Comparison of ENCODE assay signal across 25 cellular contexts in the genomic region with DNA sequence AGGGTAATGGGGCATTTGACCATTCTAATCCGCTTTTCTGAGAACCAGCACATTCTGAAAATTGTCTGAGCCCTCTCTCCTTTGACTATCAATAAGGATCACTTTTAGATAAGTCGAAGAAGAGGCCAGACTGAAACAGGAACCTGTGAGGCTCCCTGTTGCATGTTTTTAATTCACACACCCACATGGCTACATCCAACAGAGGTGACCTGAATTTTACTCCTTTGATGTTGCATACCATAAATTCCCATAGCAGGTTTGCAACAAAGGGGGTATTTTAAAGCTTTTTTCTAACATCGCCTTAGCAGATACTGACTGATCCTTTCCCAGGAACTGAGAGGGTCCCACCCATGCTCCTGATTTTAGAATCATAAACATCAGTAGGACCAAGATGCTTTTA.
DNase-seq lines count a peak whose midpoint lies in the region; ATAC-seq, FAIRE-seq and TF ChIP-seq lines count a peak whose summit lies in the region.
"Had no signal": no experiment of that assay in that cellular context is flagged by ENCODE, and none has a peak within 500 bp of the region (broad histone marks: within the 10 kb centered on the region; RNA-seq: fewer than 3 reads in every experiment).

No MANE protein-coding gene starts in this region.

- H3K79me2 ChIP-seq in osteoblast (ENCODE audit: insufficient read depth, low read length) = no peaks in the 10 kb centered on the region

- CTCF ChIA-PET in A549 (lab: Yijun Ruan, JAX) = no interaction called here

- TF ChIP-seq POLR2A in A549 (IDR thresholded peaks at IDR 0.05; ENCODE audit: low read length) = no peak

- H3K27me3 ChIP-seq in dorsolateral prefrontal cortex (no peaks in the 10 kb centered on the region), osteoblast (ENCODE audit: insufficient read depth, low read length) (no peaks in the 10 kb centered on the region)
- H3K27me3 ChIP-seq: BLaER1, MG63, thyroid gland had no signal

- peaks cover 24% of the 10 kb centered on the region for H3K4me1 ChIP-seq in A549
- peaks cover 7% of the 10 kb centered on the region for H3K4me1 ChIP-seq in osteoblast (ENCODE audit: insufficient read depth, low read length)

- TF ChIP-seq CTCF in A549 (IDR thresholded peaks at IDR 0.05) (no peak), dorsolateral prefrontal cortex (IDR thresholded peaks at IDR 0.05 in 54 of 56, conservative IDR thresholded peaks at IDR 0.05 in 2 of 56; ENCODE audit: low read depth in 1 of 56, partially characterized antibody in 56 of 56) (no peak), osteoblast (IDR thresholded peaks at IDR 0.05; ENCODE audit: extremely low read depth, low read depth, low read length) (no peak)

- H3K36me3 ChIP-seq in osteoblast (ENCODE audit: insufficient read depth, low read length) = no peaks in the 10 kb centered on the region
- H3K36me3 ChIP-seq: BLaER1, MG63, thyroid gland had no signal

- WGBS in A549 (ENCODE audit: missing lambda C conversion rate) = 69% methylated on average over 3 of the region's 3 CpGs

- in situ Hi-C loops in KBM-7 (cut with MboI; ENCODE audit: low pct_unique_long_range_greater_than_20kb, low sequenced_read_pairs) = no loop called here

- DNase-seq in A549 (ENCODE audit: low read depth in 1 of 2, low spot score in 1 of 2) (no peak), KBM-7 (peak; percentile 13), dorsolateral prefrontal cortex (no peak), osteoblast (ENCODE audit: insufficient read length, low spot score, missing footprints) (no peak), RPMI8226 (no peak)
- no peak for DNase-seq in T-helper 2 cell treated with Interferon-gamma antibody and Interleukin-4, amounts not matched to agents 5 μg/mL and 100 μg/mL, for 36 hours (ENCODE audit: low spot score)
- no peak for DNase-seq in stimulated activated naive B cell treated with anti-CD40 and anti-IgM and Interleukin-4, amounts not matched to agents 10 μg/mL and 1 μg/mL and 100 μg/mL, for 72 hours
- no peak for DNase-seq in stimulated activated CD4-positive, alpha-beta T cell treated with anti-CD3 and anti-CD28 coated beads, Interleukin-15, amount 100 ng/mL, for 24 hours
- DNase-seq: activated CD4-positive, alpha-beta memory T cell treated with anti-CD3 and anti-CD28 coated beads for 36 hours; activated naive CD8-positive, alpha-beta T cell treated with anti-CD3 and anti-CD28 coated beads for 36 hours; IMR-90; left cardiac atrium; MG63; naive thymus-derived CD4-positive, alpha-beta T cell; NCI-H1436 treated with DMSO at 0.1 percent for 48 hours; NCI-H2171; NCI-H526; posterior cingulate gyrus; SK-N-SH; stimulated activated naive CD4-positive, alpha-beta T cell; thyroid gland had no signal

- H3K4me1 Mint-ChIP-seq in T-helper 2 cell treated with Interferon-gamma antibody and Interleukin-4, amounts not matched to agents 5 μg/mL and 100 μg/mL, for 36 hours (ENCODE audit: low read depth) = no peaks in the 10 kb centered on the region
- no peaks in the 10 kb centered on the region for H3K4me1 Mint-ChIP-seq in stimulated activated naive B cell treated with anti-CD40 and anti-IgM and Interleukin-4, amounts not matched to agents 10 μg/mL and 1 μg/mL and 100 μg/mL, for 72 hours

- H3K4me2 ChIP-seq in A549 (peak overlapping the region; percentile 66), osteoblast (ENCODE audit: insufficient read depth, low read length) (peak overlapping the region; percentile 43)
- H3K4me2 ChIP-seq: SK-N-SH had no signal

- no peak overlapping the region for H3K4me3 Mint-ChIP-seq in T-helper 2 cell treated with Interferon-gamma antibody and Interleukin-4, amounts not matched to agents 5 μg/mL and 100 μg/mL, for 36 hours
- H3K4me3 Mint-ChIP-seq in stimulated activated naive B cell treated with anti-CD40 and anti-IgM and Interleukin-4, amounts not matched to agents 10 μg/mL and 1 μg/mL and 100 μg/mL, for 72 hours = no peak overlapping the region
- H3K4me3 Mint-ChIP-seq: activated CD4-positive, alpha-beta memory T cell treated with anti-CD3 and anti-CD28 coated beads for 36 hours; activated naive CD8-positive, alpha-beta T cell treated with anti-CD3 and anti-CD28 coated beads for 36 hours; naive thymus-derived CD4-positive, alpha-beta T cell had no signal

- H3K9me3 Mint-ChIP-seq in T-helper 2 cell treated with Interferon-gamma antibody and Interleukin-4, amounts not matched to agents 5 μg/mL and 100 μg/mL, for 36 hours = no peaks in the 10 kb centered on the region
- H3K9me3 Mint-ChIP-seq in stimulated activated naive B cell treated with anti-CD40 and anti-IgM and Interleukin-4, amounts not matched to agents 10 μg/mL and 1 μg/mL and 100 μg/mL, for 72 hours = no peaks in the 10 kb centered on the region
- H3K9me3 Mint-ChIP-seq: activated CD4-positive, alpha-beta memory T cell treated with anti-CD3 and anti-CD28 coated beads for 36 hours; activated naive CD8-positive, alpha-beta T cell treated with anti-CD3 and anti-CD28 coated beads for 36 hours; naive thymus-derived CD4-positive, alpha-beta T cell had no signal

- H3K9me3 ChIP-seq in A549 = no peaks in the 10 kb centered on the region
- no peaks in the 10 kb centered on the region for H3K9me3 ChIP-seq in osteoblast (ENCODE audit: low read depth, low read length)
- H3K9me3 ChIP-seq: BLaER1, MG63, SK-N-SH, thyroid gland had no signal

- no peak for TF ChIP-seq EP300 in A549 (IDR thresholded peaks at IDR 0.05)

- no peak overlapping the region for H3K27ac Mint-ChIP-seq in T-helper 2 cell treated with Interferon-gamma antibody and Interleukin-4, amounts not matched to agents 5 μg/mL and 100 μg/mL, for 36 hours
- no peak overlapping the region for H3K27ac Mint-ChIP-seq in stimulated activated naive B cell treated with anti-CD40 and anti-IgM and Interleukin-4, amounts not matched to agents 10 μg/mL and 1 μg/mL and 100 μg/mL, for 72 hours
- H3K27ac Mint-ChIP-seq: activated CD4-positive, alpha-beta memory T cell treated with anti-CD3 and anti-CD28 coated beads for 36 hours; activated naive CD8-positive, alpha-beta T cell treated with anti-CD3 and anti-CD28 coated beads for 36 hours; naive thymus-derived CD4-positive, alpha-beta T cell had no signal

- no peaks in the 10 kb centered on the region for H4K20me1 ChIP-seq in osteoblast (ENCODE audit: insufficient read depth, low read length)
- H4K20me1 ChIP-seq: BLaER1 had no signal

- H3K27ac ChIP-seq in A549 = peak overlapping the region; percentile 68 to 78
- peak overlapping the region in 41 of 59 donors; percentile 1 to 82 (median 44) for H3K27ac ChIP-seq in dorsolateral prefrontal cortex
- no peak overlapping the region for H3K27ac ChIP-seq in osteoblast (ENCODE audit: low read depth, low read length)
- H3K27ac ChIP-seq: BLaER1 had no signal

- no peak for TF ChIP-seq RAD21 in A549 (conservative IDR thresholded peaks at IDR 0.05 in 1 of 2, IDR thresholded peaks at IDR 0.05 in 1 of 2)

- no peaks in the 10 kb centered on the region for H3K27me3 Mint-ChIP-seq in T-helper 2 cell treated with Interferon-gamma antibody and Interleukin-4, amounts not matched to agents 5 μg/mL and 100 μg/mL, for 36 hours (ENCODE audit: low read depth)
- peaks cover 0 to 5% of the 10 kb centered on the region in 2 donors for H3K27me3 Mint-ChIP-seq in stimulated activated naive B cell treated with anti-CD40 and anti-IgM and Interleukin-4, amounts not matched to agents 10 μg/mL and 1 μg/mL and 100 μg/mL, for 72 hours
- H3K27me3 Mint-ChIP-seq: activated CD4-positive, alpha-beta memory T cell treated with anti-CD3 and anti-CD28 coated beads for 36 hours; activated naive CD8-positive, alpha-beta T cell treated with anti-CD3 and anti-CD28 coated beads for 36 hours had no signal

- H3K4me3 ChIP-seq in A549 (no peak overlapping the region), dorsolateral prefrontal cortex (peak overlapping the region in 2 of 59 donors; percentile 11 to 21), osteoblast (ENCODE audit: insufficient read depth, low read length) (no peak overlapping the region)
- H3K4me3 ChIP-seq: BLaER1, coronary artery, MG63, skin epidermis, thyroid gland had no signal

- FAIRE-seq in A549 (lab: Jason Lieb, UNC) = no peak
- FAIRE-seq: D721Med had no signal

- no peak overlapping the region for H2AFZ ChIP-seq in osteoblast (ENCODE audit: low read length)

- intact Hi-C loops in dorsolateral prefrontal cortex (cut with DNase I) = no loop called here

- ATAC-seq in A549 = peak in 1 of 2 experiments; percentile 33; a peak in 2 of 6 replicates
- no peak for ATAC-seq in stimulated activated naive B cell treated with anti-CD40 and anti-IgM and Interleukin-4, amounts not matched to agents 10 μg/mL and 1 μg/mL and 100 μg/mL, for 72 hours (replicated peaks)
- ATAC-seq: naive thymus-derived CD4-positive, alpha-beta T cell had no signal

- POLR2A ChIA-PET in A549 (lab: Yijun Ruan, JAX) = interaction anchor here (1.0 kb wide), 1 partner anchor 13 kb away, joined by 3 read pairs; no protein-coding TSS in a partner anchor

- no peaks in the 10 kb centered on the region for H3K36me3 Mint-ChIP-seq in T-helper 2 cell treated with Interferon-gamma antibody and Interleukin-4, amounts not matched to agents 5 μg/mL and 100 μg/mL, for 36 hours (ENCODE audit: low read depth)
- H3K36me3 Mint-ChIP-seq in stimulated activated naive B cell treated with anti-CD40 and anti-IgM and Interleukin-4, amounts not matched to agents 10 μg/mL and 1 μg/mL and 100 μg/mL, for 72 hours = no peaks in the 10 kb centered on the region
- H3K36me3 Mint-ChIP-seq: activated CD4-positive, alpha-beta memory T cell treated with anti-CD3 and anti-CD28 coated beads for 36 hours; activated naive CD8-positive, alpha-beta T cell treated with anti-CD3 and anti-CD28 coated beads for 36 hours; naive thymus-derived CD4-positive, alpha-beta T cell had no signal

TF ChIP-seq in A549, 52 proteins besides CTCF, POLR2A, EP300 and RAD21:
- TF ChIP-seq MAZ (IDR thresholded peaks at IDR 0.05; ENCODE audit: borderline replicate concordance, low read depth, low read length) (no peak), FOSL2 (IDR thresholded peaks at IDR 0.05) (no peak), FOSL2 (CRISPR knock-in tag; IDR thresholded peaks at IDR 0.05) (no peak), SMC3 (IDR thresholded peaks at IDR 0.05) (no peak), ZFP36 (IDR thresholded peaks at IDR 0.05; ENCODE audit: borderline replicate concordance, partially characterized antibody) (no peak), FOSB (CRISPR knock-in tag; IDR thresholded peaks at IDR 0.05) (no peak), JUN (IDR thresholded peaks at IDR 0.05) (no peak), CEBPB (IDR thresholded peaks at IDR 0.05) (no peak), HOXA7 (CRISPR knock-in tag; IDR thresholded peaks at IDR 0.05) (no peak), TFCP2L1 (CRISPR knock-in tag; IDR thresholded peaks at IDR 0.05) (no peak), HDAC2 (IDR thresholded peaks at IDR 0.05) (no peak), POLR2AphosphoS2 (conservative IDR thresholded peaks at IDR 0.05; ENCODE audit: low read length) (no peak)
TF ChIP-seq in A549: peak in this region for 0.
